ENCODE assay signal across 30 cellular contexts in the genomic region with DNA sequence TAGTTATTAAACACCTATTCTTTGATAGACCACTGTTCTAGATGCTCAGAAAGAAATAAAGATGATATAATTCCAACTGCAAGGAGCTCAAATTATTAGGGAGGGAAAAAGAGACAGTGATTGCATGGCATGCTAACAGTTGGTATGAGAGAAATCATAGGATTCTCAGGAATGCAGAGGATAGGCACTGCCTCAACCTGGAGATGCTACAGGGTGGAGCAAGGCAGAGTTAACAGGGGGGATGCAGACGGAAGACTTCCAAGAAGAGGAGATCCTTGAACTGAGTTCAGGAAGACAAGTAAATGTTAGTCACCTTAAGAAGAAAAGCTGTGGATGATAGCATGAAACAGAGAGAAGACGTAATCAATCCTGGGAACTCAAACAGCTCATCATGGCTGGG.
"Had no signal": no experiment of that assay in that cellular context is flagged by ENCODE, and none has a peak within 500 bp of the region (broad histone marks: within the 10 kb centered on the region; RNA-seq: fewer than 3 reads in every experiment).

No MANE protein-coding gene starts in this region.

- DNase-seq: activated B cell treated with CpG ODN at 0.5 μM for 24 hours; activated CD4-positive, alpha-beta T cell treated with anti-CD3 and anti-CD28 coated beads for 4 hours; activated CD4-positive, alpha-beta T cell treated with anti-CD3 and anti-CD28 coated beads, Interleukin-2, amount 50 U/mL, for 1 hour; activated CD4-positive, CD25-positive, alpha-beta regulatory T cell treated with anti-CD3 and anti-CD28 coated beads, Interleukin-2, amount 50 U/mL, for 72 hours; activated CD8-positive, alpha-beta T cell treated with anti-CD3 and anti-CD28 coated beads for 36 hours; activated gamma-delta T cell treated with Interleukin-2 at 50 U/mL for 16 hours; activated naive CD4-positive, alpha-beta T cell treated with anti-CD3 and anti-CD28 coated beads for 36 hours; activated T-cell treated with anti-CD3 and anti-CD28 coated beads, Interleukin-2, amount 50 U/mL, for 4 hours; adrenal gland; body of pancreas; cerebellar nuclear complex; Kasumi-1; MG63; NCI-H1048; NCI-H1105 treated with DMSO at 0.1 percent for 48 hours; NCI-H1436; NCI-H1694; NCI-H1930; NCI-H2081 treated with DMSO at 0.1 percent for 48 hours; NCI-H510A; NCI-H526; NCI-H748 treated with DMSO at 0.1 percent for 48 hours; NK-92 treated with Interleukin-12 subunit alpha and Interleukin-12 subunit beta, amount 100 ng/mL, for 24 hours; PC-9; SIG-M5; T1000 had no signal

- ATAC-seq: activated CD8-positive, alpha-beta T cell treated with anti-CD3 and anti-CD28 coated beads for 36 hours; activated naive CD4-positive, alpha-beta T cell treated with anti-CD3 and anti-CD28 coated beads, Interleukin-2, amount 50 U/mL, for 72 hours; activated T-cell treated with anti-CD3 and anti-CD28 coated beads, Interleukin-2, amount 50 U/mL, for 4 hours; body of pancreas; Right ventricle myocardium inferior had no signal

- H3K9me3 ChIP-seq: adrenal gland, body of pancreas, breast epithelium, MG63 had no signal

- H3K4me1 ChIP-seq: adrenal gland, body of pancreas, breast epithelium had no signal

- H3K36me3 ChIP-seq: adrenal gland, breast epithelium, MG63 had no signal

- H3K9me3 Mint-ChIP-seq: activated B cell treated with CpG ODN at 0.5 μM for 24 hours; activated CD8-positive, alpha-beta T cell treated with anti-CD3 and anti-CD28 coated beads for 36 hours; activated naive CD4-positive, alpha-beta T cell treated with anti-CD3 and anti-CD28 coated beads for 36 hours; activated naive CD4-positive, alpha-beta T cell treated with anti-CD3 and anti-CD28 coated beads, Interleukin-2, amount 50 U/mL, for 72 hours; activated T-helper 1 cell treated with anti-CD3 and anti-CD28 coated beads, Interleukin-12 subunit alpha, Interleukin-12 subunit beta, Interleukin-2, Interleukin-4 antibody, amounts not matched to agents 30 ng/mL and 10 ng/mL and 1 ng/mL, durations not matched to agents 14 hours and 24 hours and 36 hours had no signal

- H3K4me1 Mint-ChIP-seq: activated B cell treated with CpG ODN at 0.5 μM for 24 hours had no signal

- H3K27me3 ChIP-seq: adrenal gland, body of pancreas, breast epithelium, MG63 had no signal

- H3K4me3 ChIP-seq: adrenal gland, body of pancreas, breast epithelium, MG63, PC-9 had no signal

- H3K27ac Mint-ChIP-seq: activated B cell treated with CpG ODN at 0.5 μM for 24 hours; activated CD8-positive, alpha-beta T cell treated with anti-CD3 and anti-CD28 coated beads for 36 hours; activated naive CD4-positive, alpha-beta T cell treated with anti-CD3 and anti-CD28 coated beads for 36 hours; activated naive CD4-positive, alpha-beta T cell treated with anti-CD3 and anti-CD28 coated beads, Interleukin-2, amount 50 U/mL, for 72 hours; activated T-helper 1 cell treated with anti-CD3 and anti-CD28 coated beads, Interleukin-12 subunit alpha, Interleukin-12 subunit beta, Interleukin-2, Interleukin-4 antibody, amounts not matched to agents 30 ng/mL and 10 ng/mL and 1 ng/mL, durations not matched to agents 14 hours and 24 hours and 36 hours had no signal

- H3K4me3 Mint-ChIP-seq: activated B cell treated with CpG ODN at 0.5 μM for 24 hours; activated CD8-positive, alpha-beta T cell treated with anti-CD3 and anti-CD28 coated beads for 36 hours; activated naive CD4-positive, alpha-beta T cell treated with anti-CD3 and anti-CD28 coated beads for 36 hours; activated T-cell treated with anti-CD3 and anti-CD28 coated beads, Interleukin-2, amount 50 U/mL, for 4 hours; activated T-helper 1 cell treated with anti-CD3 and anti-CD28 coated beads, Interleukin-12 subunit alpha, Interleukin-12 subunit beta, Interleukin-2, Interleukin-4 antibody, amounts not matched to agents 30 ng/mL and 10 ng/mL and 1 ng/mL, durations not matched to agents 14 hours and 24 hours and 36 hours had no signal

- H3K27me3 Mint-ChIP-seq: activated B cell treated with CpG ODN at 0.5 μM for 24 hours had no signal
